In the genomic region with DNA sequence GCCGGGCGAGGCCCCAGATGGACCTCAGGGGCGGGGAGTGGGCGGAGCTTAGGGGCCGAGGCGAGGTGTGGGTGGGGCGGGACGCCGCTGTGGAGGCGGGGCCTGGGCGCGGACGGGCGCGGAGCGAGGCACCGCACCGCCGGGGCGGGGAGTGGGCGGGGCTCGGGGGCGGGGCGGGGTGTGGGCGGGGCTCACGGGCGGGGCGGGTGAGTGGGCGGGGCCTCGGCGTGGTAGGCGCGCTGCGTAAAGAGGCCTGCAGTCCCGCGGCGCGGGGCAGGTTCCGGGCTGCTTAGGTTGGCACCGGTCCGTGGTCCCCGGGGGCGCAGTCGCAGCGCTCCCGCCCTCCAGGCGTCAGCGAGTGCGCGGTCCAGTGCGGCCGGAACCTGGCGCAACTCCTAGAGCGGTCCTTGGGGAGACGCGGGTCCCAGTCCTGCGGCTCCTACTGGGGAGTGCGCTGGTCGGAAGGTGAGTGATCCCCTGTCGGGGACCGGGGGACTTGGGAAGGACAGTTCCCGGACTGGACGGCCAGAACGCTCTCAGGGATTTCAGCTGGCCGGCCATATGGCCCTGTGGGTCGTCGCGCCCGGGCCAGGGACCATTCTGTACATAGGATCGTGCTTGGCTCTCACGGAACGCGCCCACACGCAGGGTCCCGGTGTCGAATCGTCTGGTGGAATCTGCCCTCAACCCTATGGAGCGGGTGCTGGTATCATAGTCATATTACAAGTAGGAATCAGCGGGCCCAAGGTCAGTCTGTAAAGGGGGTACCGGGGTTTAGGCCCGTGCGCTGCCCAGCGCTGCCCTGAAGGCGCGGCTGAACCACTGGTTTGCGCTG, we compare ENCODE assay signal across 8 cellular contexts. TPM values are rescaled to one million over a fixed set of nuclear protein-coding genes. Genes with fewer than 3 reads are reported as not detected.
DNase-seq lines count a peak whose midpoint lies in the region; ATAC-seq and TF ChIP-seq lines count a peak whose summit lies in the region.

A gene with protein sequence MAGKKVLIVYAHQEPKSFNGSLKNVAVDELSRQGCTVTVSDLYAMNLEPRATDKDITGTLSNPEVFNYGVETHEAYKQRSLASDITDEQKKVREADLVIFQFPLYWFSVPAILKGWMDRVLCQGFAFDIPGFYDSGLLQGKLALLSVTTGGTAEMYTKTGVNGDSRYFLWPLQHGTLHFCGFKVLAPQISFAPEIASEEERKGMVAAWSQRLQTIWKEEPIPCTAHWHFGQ (plus strand): TSS at position 274 of the 835 bp plus-strand sequence. CDS start 6,659 bp downstream, outside the sequence.

- H3K9me3 ChIP-seq in liver (ENCODE audit: control insufficient read depth in 4 of 4, low read length in 3 of 4) = no peaks in the 10 kb centered on the region

- H3K4me3 ChIP-seq in liver (ENCODE audit: low read depth in 1 of 3, low read length in 3 of 3) = peak within 1 kb of the TSS; percentile 56 to 92 (median 68)

- no peak for TF ChIP-seq CTCF in liver (IDR thresholded peaks at IDR 0.05; ENCODE audit: low read depth, low read length, missing input control)

- peaks cover 2 to 24% (median 21%) of the 10 kb centered on the region in 4 donors for H3K4me1 ChIP-seq in liver (ENCODE audit: control insufficient read depth in 4 of 4, insufficient read depth in 4 of 4, low read length in 3 of 4)

- H3K36me3 ChIP-seq in liver (ENCODE audit: control insufficient read depth in 4 of 4, insufficient read depth in 3 of 4, low read depth in 1 of 4, low read length in 3 of 4) = peaks cover 0 to 5% (median 2%) of the 10 kb centered on the region in 4 donors

- H3K27ac ChIP-seq in liver (ENCODE audit: low read depth in 1 of 2, low read length in 2 of 2) = peak within 1 kb of the TSS; percentile 98 to 99

- peak; percentile 78 to 89 for DNase-seq in AML-193 (lab: John Stamatoyannopoulos, UW)
- peak; percentile 92 for DNase-seq in NCI-H748 (lab: John Stamatoyannopoulos, UW; ENCODE audit: unreplicated experiment)
- peak; percentile 80 to 88 for DNase-seq in activated CD4-positive, alpha-beta T cell treated with anti-CD3 and anti-CD28 coated beads, Interleukin-2, amount 50 U/mL, for 24 hours (ENCODE audit: low read depth in 1 of 2, low spot score in 1 of 2)
- DNase-seq in dermis blood vessel endothelial cell = peak; percentile 91
- DNase-seq in stimulated activated CD4-positive, alpha-beta T cell treated with anti-CD3 and anti-CD28 coated beads, Interleukin-4, amount 100 ng/mL, for 1 hour = peak; percentile 90

- ATAC-seq in GM19043 (IDR thresholded peaks at IDR 0.05; ENCODE audit: low read depth, unreplicated experiment) (peak; percentile 60), HG03342 (IDR thresholded peaks at IDR 0.05; ENCODE audit: unreplicated experiment) (peak; percentile 60)

- TF ChIP-seq RAD21 in liver (IDR thresholded peaks at IDR 0.05) = no peak

- WGBS in liver = 2% methylated on average over 86 of the region's 86 CpGs

- peak within 1 kb of the TSS; percentile 89 to 97 for H3K9ac ChIP-seq in liver (ENCODE audit: low read depth in 1 of 2, low read length in 2 of 2)

- no peaks in the 10 kb centered on the region for H3K27me3 ChIP-seq in liver (ENCODE audit: control insufficient read depth in 4 of 4, insufficient read depth in 4 of 4, low read length in 3 of 4)

TF ChIP-seq in liver, 16 proteins besides CTCF, POLR2A, EP300 and RAD21:
- TF ChIP-seq EGR1 (IDR thresholded peaks at IDR 0.05; ENCODE audit: low read depth in 2 of 2) = no peak
- no peak for TF ChIP-seq FOXA1 (IDR thresholded peaks at IDR 0.05)
- peak; percentile 16 for TF ChIP-seq TAF1 (conservative IDR thresholded peaks at IDR 0.05)
- TF ChIP-seq, protein P1, sequence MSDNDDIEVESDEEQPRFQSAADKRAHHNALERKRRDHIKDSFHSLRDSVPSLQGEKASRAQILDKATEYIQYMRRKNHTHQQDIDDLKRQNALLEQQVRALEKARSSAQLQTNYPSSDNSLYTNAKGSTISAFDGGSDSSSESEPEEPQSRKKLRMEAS (IDR thresholded peaks at IDR 0.05) = no peak
- TF ChIP-seq, protein P2, sequence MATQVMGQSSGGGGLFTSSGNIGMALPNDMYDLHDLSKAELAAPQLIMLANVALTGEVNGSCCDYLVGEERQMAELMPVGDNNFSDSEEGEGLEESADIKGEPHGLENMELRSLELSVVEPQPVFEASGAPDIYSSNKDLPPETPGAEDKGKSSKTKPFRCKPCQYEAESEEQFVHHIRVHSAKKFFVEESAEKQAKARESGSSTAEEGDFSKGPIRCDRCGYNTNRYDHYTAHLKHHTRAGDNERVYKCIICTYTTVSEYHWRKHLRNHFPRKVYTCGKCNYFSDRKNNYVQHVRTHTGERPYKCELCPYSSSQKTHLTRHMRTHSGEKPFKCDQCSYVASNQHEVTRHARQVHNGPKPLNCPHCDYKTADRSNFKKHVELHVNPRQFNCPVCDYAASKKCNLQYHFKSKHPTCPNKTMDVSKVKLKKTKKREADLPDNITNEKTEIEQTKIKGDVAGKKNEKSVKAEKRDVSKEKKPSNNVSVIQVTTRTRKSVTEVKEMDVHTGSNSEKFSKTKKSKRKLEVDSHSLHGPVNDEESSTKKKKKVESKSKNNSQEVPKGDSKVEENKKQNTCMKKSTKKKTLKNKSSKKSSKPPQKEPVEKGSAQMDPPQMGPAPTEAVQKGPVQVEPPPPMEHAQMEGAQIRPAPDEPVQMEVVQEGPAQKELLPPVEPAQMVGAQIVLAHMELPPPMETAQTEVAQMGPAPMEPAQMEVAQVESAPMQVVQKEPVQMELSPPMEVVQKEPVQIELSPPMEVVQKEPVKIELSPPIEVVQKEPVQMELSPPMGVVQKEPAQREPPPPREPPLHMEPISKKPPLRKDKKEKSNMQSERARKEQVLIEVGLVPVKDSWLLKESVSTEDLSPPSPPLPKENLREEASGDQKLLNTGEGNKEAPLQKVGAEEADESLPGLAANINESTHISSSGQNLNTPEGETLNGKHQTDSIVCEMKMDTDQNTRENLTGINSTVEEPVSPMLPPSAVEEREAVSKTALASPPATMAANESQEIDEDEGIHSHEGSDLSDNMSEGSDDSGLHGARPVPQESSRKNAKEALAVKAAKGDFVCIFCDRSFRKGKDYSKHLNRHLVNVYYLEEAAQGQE (IDR thresholded peaks at IDR 0.05) = peak; percentile 82
- TF ChIP-seq YY1 (IDR thresholded peaks at IDR 0.05) = peak; percentile 10
- TF ChIP-seq HNF4A (conservative IDR thresholded peaks at IDR 0.05) = no peak
- TF ChIP-seq, protein P3, sequence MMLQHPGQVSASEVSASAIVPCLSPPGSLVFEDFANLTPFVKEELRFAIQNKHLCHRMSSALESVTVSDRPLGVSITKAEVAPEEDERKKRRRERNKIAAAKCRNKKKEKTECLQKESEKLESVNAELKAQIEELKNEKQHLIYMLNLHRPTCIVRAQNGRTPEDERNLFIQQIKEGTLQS (IDR thresholded peaks at IDR 0.05) = no peak
- no peak for TF ChIP-seq HNF4G (IDR thresholded peaks at IDR 0.05)
- no peak for TF ChIP-seq GABPA (IDR thresholded peaks at IDR 0.05 in 1 of 2, conservative IDR thresholded peaks at IDR 0.05 in 1 of 2)

RNA-seq across cellular contexts. Expression of the gene that starts here (rescaled TPM):
- 22.5 and 24.1 TPM in 2 replicates for total RNA-seq in dermis blood vessel endothelial cell
- total RNA-seq in liver = 100 to 1,000 TPM in 1 of 2 donors, 10 to 100 TPM in 1; 11.5 to 124 TPM
- polyA plus RNA-seq in liver = 100 to 1,000 TPM in 1 of 2 donors, 10 to 100 TPM in 1; 61.7 to 127 TPM

Comparison
In these comparisons a context has a peak if more than half of its experiments do, and no peak if none do; other contexts are left out.
1. Peak in every context shown above with its lines: DNase-seq, ATAC-seq, H3K4me3 ChIP-seq and H3K27ac ChIP-seq.